18 cellular contexts compared by ENCODE assay signal in genomic region chr2:226011716-226012115, GRCh38.
DNase-seq lines count a peak whose midpoint lies in the region; ATAC-seq, FAIRE-seq and TF ChIP-seq lines count a peak whose summit lies in the region.
"Had no signal": no experiment of that assay in that cellular context is flagged by ENCODE, and none has a peak within 500 bp of the region (broad histone marks: within the 10 kb centered on the region; RNA-seq: fewer than 3 reads in every experiment).

No MANE protein-coding gene starts in this region.

- no peaks in the 10 kb centered on the region for H3K79me2 ChIP-seq in astrocyte (ENCODE audit: insufficient read depth, low read length)
- no peaks in the 10 kb centered on the region for H3K79me2 ChIP-seq in neural progenitor cell (ENCODE audit: low read depth)

- H3K4me1 ChIP-seq in astrocyte (ENCODE audit: insufficient read depth, low read length) (no peaks in the 10 kb centered on the region), neural progenitor cell (peaks cover 6% of the 10 kb centered on the region)
- H3K4me1 ChIP-seq: A549, HAP-1 had no signal

- H3K36me3 ChIP-seq in astrocyte (ENCODE audit: insufficient read depth, low read length) (no peaks in the 10 kb centered on the region), neural progenitor cell (no peaks in the 10 kb centered on the region)
- H3K36me3 ChIP-seq: HAP-1 had no signal

- CTCF ChIA-PET in MCF 10A (lab: Yijun Ruan, JAX) = no interaction called here

- H3K27me3 Mint-ChIP-seq in astrocyte (ENCODE audit: low read depth, unreplicated experiment) (no peaks in the 10 kb centered on the region), neural progenitor cell (ENCODE audit: insufficient read depth, low read depth) (no peaks in the 10 kb centered on the region), MCF 10A (ENCODE audit: insufficient read depth, unreplicated experiment) (no peaks in the 10 kb centered on the region)

- peak overlapping the region; percentile 47 for H3K4me2 ChIP-seq in astrocyte (ENCODE audit: low read length)
- no peak overlapping the region for H3K4me2 ChIP-seq in neural progenitor cell
- H3K4me2 ChIP-seq: A549 had no signal

- H3K27ac ChIP-seq in astrocyte (ENCODE audit: low read depth, low read length) (no peak overlapping the region), neural progenitor cell (no peak overlapping the region)
- H3K27ac ChIP-seq: A549 had no signal

- no peak overlapping the region for H3K4me3 ChIP-seq in astrocyte (ENCODE audit: insufficient read depth, low read depth, low read length)
- no peak overlapping the region for H3K4me3 ChIP-seq in neural progenitor cell
- H3K4me3 ChIP-seq: A549, HAP-1 had no signal

- no peak overlapping the region for H3K4me3 Mint-ChIP-seq in astrocyte (ENCODE audit: unreplicated experiment)
- H3K4me3 Mint-ChIP-seq in neural progenitor cell = peak overlapping the region; percentile 2
- H3K4me3 Mint-ChIP-seq in MCF 10A (ENCODE audit: unreplicated experiment) = no peak overlapping the region
- H3K4me3 Mint-ChIP-seq: CD14-positive monocyte; CD8-positive, alpha-beta T cell had no signal

- BruUV-seq in MCF 10A (replicated peaks; lab: Mats Ljungman, UMichigan) = no TSS peak

- H3K27ac Mint-ChIP-seq in astrocyte (ENCODE audit: unreplicated experiment) (no peak overlapping the region), neural progenitor cell (peak overlapping the region; percentile 79), MCF 10A (ENCODE audit: low read depth, unreplicated experiment) (no peak overlapping the region)
- H3K27ac Mint-ChIP-seq: CD14-positive monocyte; CD8-positive, alpha-beta T cell had no signal

- H3K27me3 ChIP-seq in astrocyte (ENCODE audit: insufficient read depth, low read length) = no peaks in the 10 kb centered on the region
- no peaks in the 10 kb centered on the region for H3K27me3 ChIP-seq in neural progenitor cell

- no peaks in the 10 kb centered on the region for H3K36me3 Mint-ChIP-seq in astrocyte (ENCODE audit: low read depth, unreplicated experiment)
- no peaks in the 10 kb centered on the region for H3K36me3 Mint-ChIP-seq in neural progenitor cell
- no peaks in the 10 kb centered on the region for H3K36me3 Mint-ChIP-seq in MCF 10A (ENCODE audit: insufficient read depth, unreplicated experiment)
- H3K36me3 Mint-ChIP-seq: CD14-positive monocyte; CD8-positive, alpha-beta T cell had no signal

- H3K9me3 Mint-ChIP-seq in astrocyte (ENCODE audit: unreplicated experiment) (peaks cover 2% of the 10 kb centered on the region), neural progenitor cell (peaks cover 8% of the 10 kb centered on the region), MCF 10A (ENCODE audit: unreplicated experiment) (no peaks in the 10 kb centered on the region)
- H3K9me3 Mint-ChIP-seq: CD8-positive, alpha-beta T cell had no signal

- DNase-seq in NCI-H1436 treated with DMSO at 0.1 percent for 48 hours (lab: John Stamatoyannopoulos, UW) (peak; percentile 53), astrocyte (ENCODE audit: low read depth) (no peak), neural progenitor cell (ENCODE audit: low spot score) (no peak), MCF 10A (ENCODE audit: unreplicated experiment) (no peak)
- no peak for DNase-seq in stimulated activated naive CD4-positive, alpha-beta T cell treated with Interleukin-2 at 50 U/mL for 16 hours (lab: John Stamatoyannopoulos, UW)
- DNase-seq: CD8-positive, alpha-beta T cell; COR-L47; DMS53; GF-D8 had no signal

- intact Hi-C loops in MCF 10A (cut with micrococcal nuclease) = no loop called here

- H3K9me3 ChIP-seq in astrocyte (ENCODE audit: insufficient read depth, low read depth, low read length) (no peaks in the 10 kb centered on the region), neural progenitor cell (ENCODE audit: low read depth) (no peaks in the 10 kb centered on the region)
- H3K9me3 ChIP-seq: A549, HAP-1 had no signal

- POLR2A ChIA-PET in MCF 10A (lab: Yijun Ruan, JAX) = no interaction called here

- ATAC-seq in HG03135 (IDR thresholded peaks at IDR 0.05; ENCODE audit: unreplicated experiment) = no peak
- ATAC-seq: A549; CD8-positive, alpha-beta T cell; HepG2 had no signal

- H2AFZ ChIP-seq in astrocyte (ENCODE audit: low read depth, low read length) (peak overlapping the region; percentile 50), neural progenitor cell (replicated peaks) (peak overlapping the region; percentile 20)

- H4K20me1 ChIP-seq in astrocyte (ENCODE audit: insufficient read depth, low read length) = no peaks in the 10 kb centered on the region
- H4K20me1 ChIP-seq in neural progenitor cell (ENCODE audit: low read depth) = no peaks in the 10 kb centered on the region

- H3K9ac ChIP-seq in astrocyte (ENCODE audit: low read length) = no peak overlapping the region
- no peak overlapping the region for H3K9ac ChIP-seq in neural progenitor cell

- TF ChIP-seq CTCF in astrocyte (IDR thresholded peaks at IDR 0.05; ENCODE audit: insufficient read depth, low read depth, low read length) (no peak), neural progenitor cell (IDR thresholded peaks at IDR 0.05) (no peak), MCF 10A (IDR thresholded peaks at IDR 0.05; ENCODE audit: unreplicated experiment) (no peak)

- no peaks in the 10 kb centered on the region for H3F3A ChIP-seq in neural progenitor cell (ENCODE audit: low read depth)

- no peak for FAIRE-seq in astrocyte (lab: Jason Lieb, UNC)
- FAIRE-seq: A549, D721Med, GM19239, H1, HepG2, HTR-8/SVneo had no signal

- peaks cover 7% of the 10 kb centered on the region for H3K4me1 Mint-ChIP-seq in astrocyte (ENCODE audit: low read depth, unreplicated experiment)
- peaks cover 18% of the 10 kb centered on the region for H3K4me1 Mint-ChIP-seq in neural progenitor cell
- no peaks in the 10 kb centered on the region for H3K4me1 Mint-ChIP-seq in MCF 10A (ENCODE audit: insufficient read depth, unreplicated experiment)
- H3K4me1 Mint-ChIP-seq: CD14-positive monocyte had no signal
